Comparison of ENCODE assay signal across 21 cellular contexts in genomic region chr16:50979806-50980620, GRCh38.
"Had no signal": no experiment of that assay in that cellular context is flagged by ENCODE, and none has a peak within 500 bp of the region (broad histone marks: within the 10 kb centered on the region; RNA-seq: fewer than 3 reads in every experiment).

No MANE protein-coding gene starts in this region.

- H2AFZ ChIP-seq: hepatocyte had no signal

- H3K9me3 ChIP-seq: left ventricle myocardium inferior, lower lobe of right lung had no signal

- H3K4me1 ChIP-seq: esophagus muscularis mucosa, foreskin keratinocyte, gastroesophageal sphincter, heart left ventricle, left ventricle myocardium inferior, lower lobe of right lung had no signal

- FAIRE-seq: colon, endothelial cell of umbilical vein, frontal cortex, islet of Langerhans, keratinocyte had no signal

- H3K36me3 ChIP-seq: esophagus muscularis mucosa, gastroesophageal sphincter, heart left ventricle, left ventricle myocardium inferior, lower lobe of right lung had no signal

- H3K27me3 ChIP-seq: foreskin keratinocyte, hepatocyte had no signal

- H3K27ac ChIP-seq: coronary artery, dorsolateral prefrontal cortex, esophagus muscularis mucosa, foreskin keratinocyte, gastroesophageal sphincter, heart left ventricle, hepatocyte, left ventricle myocardium inferior, lower lobe of right lung had no signal

- H3K4me3 ChIP-seq: coronary artery, dorsolateral prefrontal cortex, esophagus muscularis mucosa, gastroesophageal sphincter, heart left ventricle, hepatocyte, left ventricle myocardium inferior, lower lobe of right lung had no signal

- H3K79me2 ChIP-seq: hepatocyte had no signal

- ATAC-seq: foreskin keratinocyte; gastroesophageal sphincter; heart left ventricle; left cardiac atrium; lower lobe of right lung; naive thymus-derived CD4-positive, alpha-beta T cell had no signal

- DNase-seq: dermis blood vessel endothelial cell; dorsolateral prefrontal cortex; effector CD4-positive, alpha-beta T cell; effector memory CD4-positive, alpha-beta T cell; foreskin keratinocyte; heart left ventricle; left cardiac atrium; left ventricle myocardium inferior; lower lobe of right lung; mesenchymal stem cell; midbrain; naive thymus-derived CD4-positive, alpha-beta T cell had no signal

- H3K4me2 ChIP-seq: hepatocyte had no signal
